In genomic region chr4:84530449-84530848, GRCh38 we compare ENCODE assay signal across 29 cellular contexts. TPM values are rescaled to one million over a fixed set of nuclear protein-coding genes. Genes with fewer than 3 reads are reported as not detected.
A peak's percentile ranks its signal among the peaks of the same experiment; 100 is the strongest.
DNase-seq lines count a peak whose midpoint lies in the region; TF ChIP-seq lines count a peak whose summit lies in the region.
"Had no signal": no experiment of that assay in that cellular context is flagged by ENCODE, and none has a peak within 500 bp of the region (broad histone marks: within the 10 kb centered on the region; RNA-seq: fewer than 3 reads in every experiment).

No MANE protein-coding gene starts in this region.

- peaks cover 19% of the 10 kb centered on the region for H3K4me1 ChIP-seq in adipocyte (ENCODE audit: control insufficient read depth, insufficient read depth, low read length)
- H3K4me1 ChIP-seq: sigmoid colon, thyroid gland had no signal

- H3K4me3 Mint-ChIP-seq in chondrocyte (ENCODE audit: unreplicated experiment): no peak overlapping the region
- H3K4me3 Mint-ChIP-seq: activated CD4-positive, alpha-beta memory T cell treated with anti-CD3 and anti-CD28 coated beads, Interleukin-2, amount 10 ng/mL, durations not matched to agents 7 days and 5 days; CD4-positive, alpha-beta T cell; central memory CD8-positive, alpha-beta T cell; H9; natural killer cell treated with Interleukin-12 subunit alpha and Interleukin-12 subunit beta and Interleukin-15 and Interleukin-18, amount 100 ng/mL, for 72 hours; WTC11 had no signal

- TF ChIP-seq CTCF in fibroblast of villous mesenchyme (IDR thresholded peaks at IDR 0.05; ENCODE audit: insufficient read depth, low read depth, low read length): no peak
- TF ChIP-seq CTCF in chondrocyte (IDR thresholded peaks at IDR 0.05): no peak

- no peaks in the 10 kb centered on the region for H3K36me3 Mint-ChIP-seq in chondrocyte (ENCODE audit: low read depth)
- H3K36me3 Mint-ChIP-seq: natural killer cell treated with Interleukin-12 subunit alpha and Interleukin-12 subunit beta and Interleukin-15 and Interleukin-18, amount 100 ng/mL, for 72 hours; WTC11 had no signal

- peaks cover 27% of the 10 kb centered on the region for H3K27me3 Mint-ChIP-seq in chondrocyte (ENCODE audit: low read depth)
- H3K27me3 Mint-ChIP-seq: central memory CD8-positive, alpha-beta T cell had no signal

- H3K9ac ChIP-seq in adipocyte (ENCODE audit: low read length): no peak overlapping the region

- H3K27ac Mint-ChIP-seq in chondrocyte (ENCODE audit: unreplicated experiment): no peak overlapping the region
- H3K27ac Mint-ChIP-seq: activated CD4-positive, alpha-beta memory T cell treated with anti-CD3 and anti-CD28 coated beads, Interleukin-2, amount 10 ng/mL, durations not matched to agents 7 days and 5 days; CD4-positive, alpha-beta T cell; H9; natural killer cell treated with Interleukin-12 subunit alpha and Interleukin-12 subunit beta and Interleukin-15 and Interleukin-18, amount 100 ng/mL, for 72 hours; WTC11 had no signal

- no peaks in the 10 kb centered on the region for H3K27me3 ChIP-seq in adipocyte (replicated peaks; ENCODE audit: control insufficient read depth, insufficient read depth, low read length)
- H3K27me3 ChIP-seq: sigmoid colon, thyroid gland had no signal

- DNase-seq in EL (peak; percentile 5), LHCN-M2 (ENCODE audit: low read depth) (peak; percentile 12), adipocyte (ENCODE audit: low read depth) (peak; percentile 7), fibroblast of villous mesenchyme (ENCODE audit: low read depth) (peak; percentile 44), NCI-H187 (lab: John Stamatoyannopoulos, UW) (no peak), chondrocyte (ENCODE audit: low spot score) (no peak), SHP77 (lab: John Stamatoyannopoulos, UW) (no peak), NCI-H1105 treated with DMSO at 0.1 percent for 48 hours (lab: John Stamatoyannopoulos, UW) (no peak)
- DNase-seq: activated CD4-positive, alpha-beta memory T cell treated with anti-CD3 and anti-CD28 coated beads, Interleukin-2, amount 10 ng/mL, durations not matched to agents 7 days and 5 days; activated naive CD4-positive, alpha-beta T cell; amygdala; CD4-positive, alpha-beta T cell; DMS79 treated with DMSO at 0.1 percent for 48 hours; effector CD4-positive, alpha-beta T cell; erythroblast; H9; head of caudate nucleus; midbrain; NCI-H526; SHP77 treated with DMSO at 0.1 percent for 48 hours; sigmoid colon; stimulated activated CD4-positive, alpha-beta T cell treated with anti-CD3 and anti-CD28 coated beads, Interleukin-1b, Interleukin-23, amount 100 ng/mL, for 48 hours; stimulated activated naive CD4-positive, alpha-beta T cell treated with Interleukin-2 at 50 U/mL for 16 hours; thyroid gland had no signal

- H3K4me3 ChIP-seq in adipocyte (ENCODE audit: low read length): no peak overlapping the region
- no peak overlapping the region for H3K4me3 ChIP-seq in fibroblast of villous mesenchyme (ENCODE audit: low read depth, low read length)
- H3K4me3 ChIP-seq: sigmoid colon, thyroid gland had no signal

- H3K9me3 ChIP-seq in adipocyte (ENCODE audit: control insufficient read depth, low read length): peaks cover 4% of the 10 kb centered on the region
- H3K9me3 ChIP-seq: thyroid gland had no signal

- H3K4me1 Mint-ChIP-seq in chondrocyte (ENCODE audit: low read depth): no peaks in the 10 kb centered on the region
- H3K4me1 Mint-ChIP-seq: activated CD4-positive, alpha-beta memory T cell treated with anti-CD3 and anti-CD28 coated beads, Interleukin-2, amount 10 ng/mL, durations not matched to agents 7 days and 5 days; central memory CD8-positive, alpha-beta T cell had no signal

- H3K9me3 Mint-ChIP-seq in chondrocyte (ENCODE audit: low read depth): peaks cover 13% of the 10 kb centered on the region
- H3K9me3 Mint-ChIP-seq: activated CD4-positive, alpha-beta memory T cell treated with anti-CD3 and anti-CD28 coated beads, Interleukin-2, amount 10 ng/mL, durations not matched to agents 7 days and 5 days; CD4-positive, alpha-beta T cell; central memory CD8-positive, alpha-beta T cell; natural killer cell treated with Interleukin-12 subunit alpha and Interleukin-12 subunit beta and Interleukin-15 and Interleukin-18, amount 100 ng/mL, for 72 hours had no signal

- no peaks in the 10 kb centered on the region for H3K36me3 ChIP-seq in adipocyte (ENCODE audit: control insufficient read depth, insufficient read depth, low read length, severe bottlenecking)
- H3K36me3 ChIP-seq: sigmoid colon, thyroid gland had no signal

RNA-seq across cellular contexts. Expression of gene NKX6-1, which starts 31.4 kb away (rescaled TPM):
- total RNA-seq in LHCN-M2 (2014; rRNA removed): 0.86 and 1.7 TPM in 2 replicates
- 0.84 TPM for polyA plus RNA-seq in LHCN-M2 (2012)
- total RNA-seq in fibroblast of villous mesenchyme: under 0.01 TPM in 1 of 2 replicates, not detected in the other
- 0.49 to 0.60 TPM in 2 of 3 replicates, not detected in the other for total RNA-seq in chondrocyte
- total RNA-seq: activated CD4-positive, alpha-beta memory T cell treated with anti-CD3 and anti-CD28 coated beads, Interleukin-2, amount 10 ng/mL, durations not matched to agents 7 days and 5 days; CD4-positive, alpha-beta T cell; left lobe of liver; natural killer cell treated with Interleukin-12 subunit alpha and Interleukin-12 subunit beta and Interleukin-15 and Interleukin-18, amount 100 ng/mL, for 72 hours; posterior vena cava; sigmoid colon had no signal

RNA-seq across cellular contexts. Expression of gene CDS1, which starts 52.5 kb away (rescaled TPM):
- total RNA-seq in LHCN-M2 (2014; rRNA removed) (0.17 and 0.38 TPM in 2 replicates), fibroblast of villous mesenchyme (under 0.01 TPM in 2 replicates), chondrocyte (0.26 to 0.30 TPM in 2 of 3 replicates, not detected in the other)
- polyA plus RNA-seq in LHCN-M2 (2012): 0.10 TPM
- total RNA-seq: natural killer cell treated with Interleukin-12 subunit alpha and Interleukin-12 subunit beta and Interleukin-15 and Interleukin-18, amount 100 ng/mL, for 72 hours had no signal

Comparison
In these comparisons a context has a peak if more than half of its experiments do, and no peak if none do; other contexts are left out.
1. DNase-seq: peak in EL (single experiment), LHCN-M2 (single experiment), adipocyte (single experiment) and fibroblast of villous mesenchyme (single experiment); none in NCI-H187 (0 of 2), chondrocyte (single experiment), SHP77 (0 of 2) and NCI-H1105 treated with DMSO at 0.1 percent for 48 hours (single experiment).